ENCODE assay signal across 8 cellular contexts in the genomic region with DNA sequence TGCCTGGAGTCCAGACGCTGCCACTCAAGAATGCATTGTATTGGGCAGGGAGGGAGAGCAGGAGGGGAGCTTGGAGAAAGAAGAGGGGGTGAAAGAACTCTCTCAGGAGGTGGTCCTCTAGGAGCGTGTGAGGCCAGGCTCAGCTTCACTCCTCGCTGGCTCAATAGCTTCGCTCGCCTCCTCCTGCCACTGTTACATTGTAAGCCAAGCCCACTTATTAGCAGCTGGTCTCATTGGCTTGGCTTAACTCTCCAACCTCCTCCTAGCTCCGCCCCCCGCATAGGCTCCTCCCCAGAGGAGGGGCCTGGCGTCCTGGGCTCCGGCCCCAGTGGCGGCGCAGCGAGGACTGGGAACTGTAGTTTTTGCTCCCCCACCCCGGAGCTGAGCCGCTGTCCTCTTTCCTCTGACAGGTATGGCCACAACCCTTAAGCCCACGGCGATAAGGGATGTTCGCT. TPM values are rescaled to one million over a fixed set of nuclear protein-coding genes. Genes with fewer than 3 reads are reported as not detected.
A peak's percentile ranks its signal among the peaks of the same experiment; 100 is the strongest.
DNase-seq lines count a peak whose midpoint lies in the region; ATAC-seq and TF ChIP-seq lines count a peak whose summit lies in the region.

A gene (minus strand): TSS at position 165 of the 455 bp plus-strand sequence. CDS start 317 bp downstream, outside the sequence.

- H3K9ac ChIP-seq in subcutaneous abdominal adipose tissue (ENCODE audit: low read length in 5 of 5), result peak within 1 kb of the TSS in 2 of 5 donors; percentile 22 to 45

- no peak for TF ChIP-seq CTCF in foreskin keratinocyte (conservative IDR thresholded peaks at IDR 0.05)

- H3K4me1 ChIP-seq in foreskin keratinocyte (no peaks in the 10 kb centered on the region), neuron (ENCODE audit: insufficient read depth, low read length) (peaks cover 37% of the 10 kb centered on the region), subcutaneous abdominal adipose tissue (ENCODE audit: control insufficient read depth in 5 of 5, insufficient read depth in 5 of 5, low read length in 5 of 5) (peaks cover 0 to 39% (median 21%) of the 10 kb centered on the region in 5 donors)

- peaks cover 39% of the 10 kb centered on the region for H3K27me3 ChIP-seq in foreskin keratinocyte
- H3K27me3 ChIP-seq in neuron (ENCODE audit: insufficient read depth, low read length), result peaks cover 10% of the 10 kb centered on the region
- peaks cover 21 to 50% (median 35%) of the 10 kb centered on the region in 5 donors for H3K27me3 ChIP-seq in subcutaneous abdominal adipose tissue (ENCODE audit: control insufficient read depth in 5 of 5, insufficient read depth in 4 of 5, low read length in 5 of 5)

- H3K9me3 ChIP-seq in neuron (ENCODE audit: low read length), result no peaks in the 10 kb centered on the region
- H3K9me3 ChIP-seq in subcutaneous abdominal adipose tissue (ENCODE audit: control insufficient read depth in 5 of 5, low read length in 5 of 5), result no peaks in the 10 kb centered on the region

- H2AFZ ChIP-seq in neuron (ENCODE audit: low read depth, low read length), result peak within 1 kb of the TSS; percentile 53

- H3K36me3 ChIP-seq in neuron (ENCODE audit: insufficient read depth, low read length) (no peaks in the 10 kb centered on the region), subcutaneous abdominal adipose tissue (ENCODE audit: control insufficient read depth in 5 of 5, insufficient read depth in 5 of 5, low read length in 5 of 5) (no peaks in the 10 kb centered on the region)

- DNase-seq in DMS79 treated with DMSO at 0.1 percent for 48 hours (lab: John Stamatoyannopoulos, UW), result peak; percentile 93
- peak; percentile 70 to 71 for DNase-seq in Kasumi-1 (lab: John Stamatoyannopoulos, UW)
- DNase-seq in RPMI8226, result peak; percentile 99
- DNase-seq in activated effector memory CD4-positive, alpha-beta T cell treated with anti-CD3 and anti-CD28 coated beads, Interleukin-2, amount 50 U/mL, for 16 hours, result peak; percentile 92
- peak; percentile 63 to 80 for DNase-seq in foreskin keratinocyte

- ATAC-seq in GM21825 (IDR thresholded peaks at IDR 0.05; ENCODE audit: unreplicated experiment) (peak; percentile 71), foreskin keratinocyte (peak; percentile 84)

- H3K27ac ChIP-seq in foreskin keratinocyte, result no peak within 1 kb of the TSS
- H3K27ac ChIP-seq in subcutaneous abdominal adipose tissue (ENCODE audit: low read depth, low read length), result no peak within 1 kb of the TSS

- H3K4me3 ChIP-seq in neuron (ENCODE audit: low read length), result peak within 1 kb of the TSS; percentile 39
- H3K4me3 ChIP-seq in subcutaneous abdominal adipose tissue (ENCODE audit: low read depth in 1 of 5, low read length in 5 of 5), result peak within 1 kb of the TSS; percentile 31 to 65 (median 54)

RNA-seq across cellular contexts. Expression of the gene that starts here (rescaled TPM):
- total RNA-seq in foreskin keratinocyte, result under 0.01 TPM in 1 of 2 replicates, not detected in the other
- polyA plus RNA-seq in foreskin keratinocyte, result not detected in 2 replicates

Comparison
In these comparisons a context has a peak if more than half of its experiments do, and no peak if none do; other contexts are left out.
1. Peak in DNase-seq and ATAC-seq in foreskin keratinocyte; RNA of the gene not detected or under 1 TPM.